Comparison of ENCODE assay signal across 1 cellular context in the genomic region with DNA sequence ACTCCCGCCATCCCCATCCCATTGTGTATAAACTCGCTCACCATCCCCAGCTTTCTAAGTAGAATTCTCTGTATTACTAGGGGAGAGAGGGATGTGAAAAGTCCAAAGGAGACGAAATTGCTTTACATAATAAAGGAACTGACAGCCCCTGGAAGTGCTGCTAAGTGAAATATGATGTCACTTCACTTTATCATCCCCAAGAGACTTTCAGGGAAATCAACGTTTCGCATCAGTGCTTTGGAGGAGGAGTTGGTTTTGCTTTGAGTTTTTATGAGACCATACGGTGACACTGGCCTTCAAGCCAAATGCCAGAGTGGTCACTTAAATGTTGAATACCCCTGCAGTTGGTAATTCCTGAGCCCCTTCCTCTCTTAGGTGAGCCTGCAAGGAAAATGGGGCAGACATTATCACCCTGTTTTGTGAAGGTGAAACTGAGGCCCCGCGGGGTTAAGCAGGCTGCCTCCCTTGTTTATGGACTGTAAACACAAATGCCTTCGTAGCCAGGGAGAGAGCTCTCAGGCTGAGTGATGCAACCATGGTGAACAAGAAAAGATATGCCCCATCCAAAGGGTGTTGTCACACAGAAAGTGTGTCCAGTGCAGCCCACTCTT.
TF ChIP-seq lines count a peak whose summit lies in the region.

No MANE protein-coding gene starts in this region.

TF ChIP-seq in HEK293, 187 proteins besides CTCF, POLR2A, EP300 and RAD21 (continued from another document):
- TF ChIP-seq, protein P1, sequence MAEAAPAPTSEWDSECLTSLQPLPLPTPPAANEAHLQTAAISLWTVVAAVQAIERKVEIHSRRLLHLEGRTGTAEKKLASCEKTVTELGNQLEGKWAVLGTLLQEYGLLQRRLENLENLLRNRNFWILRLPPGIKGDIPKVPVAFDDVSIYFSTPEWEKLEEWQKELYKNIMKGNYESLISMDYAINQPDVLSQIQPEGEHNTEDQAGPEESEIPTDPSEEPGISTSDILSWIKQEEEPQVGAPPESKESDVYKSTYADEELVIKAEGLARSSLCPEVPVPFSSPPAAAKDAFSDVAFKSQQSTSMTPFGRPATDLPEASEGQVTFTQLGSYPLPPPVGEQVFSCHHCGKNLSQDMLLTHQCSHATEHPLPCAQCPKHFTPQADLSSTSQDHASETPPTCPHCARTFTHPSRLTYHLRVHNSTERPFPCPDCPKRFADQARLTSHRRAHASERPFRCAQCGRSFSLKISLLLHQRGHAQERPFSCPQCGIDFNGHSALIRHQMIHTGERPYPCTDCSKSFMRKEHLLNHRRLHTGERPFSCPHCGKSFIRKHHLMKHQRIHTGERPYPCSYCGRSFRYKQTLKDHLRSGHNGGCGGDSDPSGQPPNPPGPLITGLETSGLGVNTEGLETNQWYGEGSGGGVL (tag by site-specific recombination; IDR thresholded peaks at IDR 0.05): peak; percentile 43; the same call in 1 of the 2 replicates
- TF ChIP-seq, protein P2, sequence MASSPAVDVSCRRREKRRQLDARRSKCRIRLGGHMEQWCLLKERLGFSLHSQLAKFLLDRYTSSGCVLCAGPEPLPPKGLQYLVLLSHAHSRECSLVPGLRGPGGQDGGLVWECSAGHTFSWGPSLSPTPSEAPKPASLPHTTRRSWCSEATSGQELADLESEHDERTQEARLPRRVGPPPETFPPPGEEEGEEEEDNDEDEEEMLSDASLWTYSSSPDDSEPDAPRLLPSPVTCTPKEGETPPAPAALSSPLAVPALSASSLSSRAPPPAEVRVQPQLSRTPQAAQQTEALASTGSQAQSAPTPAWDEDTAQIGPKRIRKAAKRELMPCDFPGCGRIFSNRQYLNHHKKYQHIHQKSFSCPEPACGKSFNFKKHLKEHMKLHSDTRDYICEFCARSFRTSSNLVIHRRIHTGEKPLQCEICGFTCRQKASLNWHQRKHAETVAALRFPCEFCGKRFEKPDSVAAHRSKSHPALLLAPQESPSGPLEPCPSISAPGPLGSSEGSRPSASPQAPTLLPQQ (tag by site-specific recombination; IDR thresholded peaks at IDR 0.05): peak; percentile 43; the same call in 1 of the 2 replicates
- TF ChIP-seq ZNF335 (tag by site-specific recombination; conservative IDR thresholded peaks at IDR 0.05) (peak; percentile 88), ZNF621 (tag by site-specific recombination; IDR thresholded peaks at IDR 0.05) (no peak), ZNF366 (tag by site-specific recombination; conservative IDR thresholded peaks at IDR 0.05) (no peak), ZNF558 (tag by site-specific recombination; IDR thresholded peaks at IDR 0.05) (no peak), ZNF76 (tag by site-specific recombination; IDR thresholded peaks at IDR 0.05; ENCODE audit: borderline replicate concordance, low read depth) (peak; percentile 44; the same call in 1 of the 2 replicates), ZNF555 (tag by site-specific recombination; conservative IDR thresholded peaks at IDR 0.05) (no peak), OSR2 (tag by site-specific recombination; IDR thresholded peaks at IDR 0.05) (peak; percentile 72), MZF1 (tag by site-specific recombination; IDR thresholded peaks at IDR 0.05; ENCODE audit: borderline replicate concordance) (peak; percentile 89), ZNF792 (tag by site-specific recombination; IDR thresholded peaks at IDR 0.05) (no peak), SP7 (tag by site-specific recombination; IDR thresholded peaks at IDR 0.05) (peak; percentile 48; the same call in 1 of the 2 replicates), FEZF1 (tag by site-specific recombination; IDR thresholded peaks at IDR 0.05) (peak; percentile 47), MEIS1 (CRISPR knock-in tag; IDR thresholded peaks at IDR 0.05; ENCODE audit: borderline replicate concordance) (no peak), ZNF324 (tag by site-specific recombination; IDR thresholded peaks at IDR 0.05) (0 out of 2 replicates have a peak, but pooled peaks have one; percentile 36)
- TF ChIP-seq, protein P3, sequence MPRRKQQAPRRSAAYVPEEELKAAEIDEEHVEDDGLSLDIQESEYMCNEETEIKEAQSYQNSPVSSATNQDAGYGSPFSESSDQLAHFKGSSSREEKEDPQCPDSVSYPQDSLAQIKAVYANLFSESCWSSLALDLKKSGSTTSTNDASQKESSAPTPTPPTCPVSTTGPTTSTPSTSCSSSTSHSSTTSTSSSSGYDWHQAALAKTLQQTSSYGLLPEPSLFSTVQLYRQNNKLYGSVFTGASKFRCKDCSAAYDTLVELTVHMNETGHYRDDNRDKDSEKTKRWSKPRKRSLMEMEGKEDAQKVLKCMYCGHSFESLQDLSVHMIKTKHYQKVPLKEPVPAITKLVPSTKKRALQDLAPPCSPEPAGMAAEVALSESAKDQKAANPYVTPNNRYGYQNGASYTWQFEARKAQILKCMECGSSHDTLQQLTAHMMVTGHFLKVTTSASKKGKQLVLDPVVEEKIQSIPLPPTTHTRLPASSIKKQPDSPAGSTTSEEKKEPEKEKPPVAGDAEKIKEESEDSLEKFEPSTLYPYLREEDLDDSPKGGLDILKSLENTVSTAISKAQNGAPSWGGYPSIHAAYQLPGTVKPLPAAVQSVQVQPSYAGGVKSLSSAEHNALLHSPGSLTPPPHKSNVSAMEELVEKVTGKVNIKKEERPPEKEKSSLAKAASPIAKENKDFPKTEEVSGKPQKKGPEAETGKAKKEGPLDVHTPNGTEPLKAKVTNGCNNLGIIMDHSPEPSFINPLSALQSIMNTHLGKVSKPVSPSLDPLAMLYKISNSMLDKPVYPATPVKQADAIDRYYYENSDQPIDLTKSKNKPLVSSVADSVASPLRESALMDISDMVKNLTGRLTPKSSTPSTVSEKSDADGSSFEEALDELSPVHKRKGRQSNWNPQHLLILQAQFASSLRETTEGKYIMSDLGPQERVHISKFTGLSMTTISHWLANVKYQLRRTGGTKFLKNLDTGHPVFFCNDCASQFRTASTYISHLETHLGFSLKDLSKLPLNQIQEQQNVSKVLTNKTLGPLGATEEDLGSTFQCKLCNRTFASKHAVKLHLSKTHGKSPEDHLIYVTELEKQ (tag by site-specific recombination; IDR thresholded peaks at IDR 0.05; ENCODE audit: borderline replicate concordance): peak; percentile 54; the same call in 1 of the 2 replicates
- TF ChIP-seq, protein P4, sequence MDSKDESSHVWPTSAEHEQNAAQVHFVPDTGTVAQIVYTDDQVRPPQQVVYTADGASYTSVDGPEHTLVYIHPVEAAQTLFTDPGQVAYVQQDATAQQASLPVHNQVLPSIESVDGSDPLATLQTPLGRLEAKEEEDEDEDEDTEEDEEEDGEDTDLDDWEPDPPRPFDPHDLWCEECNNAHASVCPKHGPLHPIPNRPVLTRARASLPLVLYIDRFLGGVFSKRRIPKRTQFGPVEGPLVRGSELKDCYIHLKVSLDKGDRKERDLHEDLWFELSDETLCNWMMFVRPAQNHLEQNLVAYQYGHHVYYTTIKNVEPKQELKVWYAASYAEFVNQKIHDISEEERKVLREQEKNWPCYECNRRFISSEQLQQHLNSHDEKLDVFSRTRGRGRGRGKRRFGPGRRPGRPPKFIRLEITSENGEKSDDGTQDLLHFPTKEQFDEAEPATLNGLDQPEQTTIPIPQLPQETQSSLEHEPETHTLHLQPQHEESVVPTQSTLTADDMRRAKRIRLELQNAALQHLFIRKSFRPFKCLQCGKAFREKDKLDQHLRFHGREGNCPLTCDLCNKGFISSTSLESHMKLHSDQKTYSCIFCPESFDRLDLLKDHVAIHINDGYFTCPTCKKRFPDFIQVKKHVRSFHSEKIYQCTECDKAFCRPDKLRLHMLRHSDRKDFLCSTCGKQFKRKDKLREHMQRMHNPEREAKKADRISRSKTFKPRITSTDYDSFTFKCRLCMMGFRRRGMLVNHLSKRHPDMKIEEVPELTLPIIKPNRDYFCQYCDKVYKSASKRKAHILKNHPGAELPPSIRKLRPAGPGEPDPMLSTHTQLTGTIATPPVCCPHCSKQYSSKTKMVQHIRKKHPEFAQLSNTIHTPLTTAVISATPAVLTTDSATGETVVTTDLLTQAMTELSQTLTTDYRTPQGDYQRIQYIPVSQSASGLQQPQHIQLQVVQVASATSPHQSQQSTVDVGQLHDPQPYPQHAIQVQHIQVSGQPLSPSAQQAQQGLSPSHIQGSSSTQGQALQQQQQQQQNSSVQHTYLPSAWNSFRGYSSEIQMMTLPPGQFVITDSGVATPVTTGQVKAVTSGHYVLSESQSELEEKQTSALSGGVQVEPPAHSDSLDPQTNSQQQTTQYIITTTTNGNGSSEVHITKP (tag by site-specific recombination; IDR thresholded peaks at IDR 0.05): peak; percentile 74
- TF ChIP-seq, protein P5, sequence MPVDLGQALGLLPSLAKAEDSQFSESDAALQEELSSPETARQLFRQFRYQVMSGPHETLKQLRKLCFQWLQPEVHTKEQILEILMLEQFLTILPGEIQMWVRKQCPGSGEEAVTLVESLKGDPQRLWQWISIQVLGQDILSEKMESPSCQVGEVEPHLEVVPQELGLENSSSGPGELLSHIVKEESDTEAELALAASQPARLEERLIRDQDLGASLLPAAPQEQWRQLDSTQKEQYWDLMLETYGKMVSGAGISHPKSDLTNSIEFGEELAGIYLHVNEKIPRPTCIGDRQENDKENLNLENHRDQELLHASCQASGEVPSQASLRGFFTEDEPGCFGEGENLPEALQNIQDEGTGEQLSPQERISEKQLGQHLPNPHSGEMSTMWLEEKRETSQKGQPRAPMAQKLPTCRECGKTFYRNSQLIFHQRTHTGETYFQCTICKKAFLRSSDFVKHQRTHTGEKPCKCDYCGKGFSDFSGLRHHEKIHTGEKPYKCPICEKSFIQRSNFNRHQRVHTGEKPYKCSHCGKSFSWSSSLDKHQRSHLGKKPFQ (tag by site-specific recombination; IDR thresholded peaks at IDR 0.05): no peak
- TF ChIP-seq, protein P6, sequence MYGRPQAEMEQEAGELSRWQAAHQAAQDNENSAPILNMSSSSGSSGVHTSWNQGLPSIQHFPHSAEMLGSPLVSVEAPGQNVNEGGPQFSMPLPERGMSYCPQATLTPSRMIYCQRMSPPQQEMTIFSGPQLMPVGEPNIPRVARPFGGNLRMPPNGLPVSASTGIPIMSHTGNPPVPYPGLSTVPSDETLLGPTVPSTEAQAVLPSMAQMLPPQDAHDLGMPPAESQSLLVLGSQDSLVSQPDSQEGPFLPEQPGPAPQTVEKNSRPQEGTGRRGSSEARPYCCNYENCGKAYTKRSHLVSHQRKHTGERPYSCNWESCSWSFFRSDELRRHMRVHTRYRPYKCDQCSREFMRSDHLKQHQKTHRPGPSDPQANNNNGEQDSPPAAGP (tag by site-specific recombination; IDR thresholded peaks at IDR 0.05): 0 out of 2 replicates have a peak, but pooled peaks have one; percentile 24
